In the genomic region with DNA sequence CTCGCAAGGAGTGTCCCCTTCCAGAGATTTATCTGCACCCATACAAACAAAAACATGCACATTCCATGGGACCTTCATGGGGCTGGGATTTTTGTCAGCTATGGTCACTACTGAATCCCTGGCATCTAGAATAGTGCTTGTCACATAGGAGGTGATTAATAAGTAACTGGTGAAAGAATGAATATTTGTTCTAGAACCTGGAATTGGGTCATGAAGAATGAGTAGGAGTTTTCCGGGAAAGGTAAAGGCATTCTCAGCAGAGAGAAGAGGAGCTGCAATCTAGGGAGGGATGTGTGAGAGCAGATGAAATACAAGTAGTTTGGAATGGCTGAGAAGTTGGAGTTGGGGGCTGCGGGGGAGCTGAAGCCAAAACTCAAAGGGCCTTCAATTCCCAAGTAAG, we compare ENCODE assay signal across 21 cellular contexts. TPM values are rescaled to one million over a fixed set of nuclear protein-coding genes. Genes with fewer than 3 reads are reported as not detected.
DNase-seq lines count a peak whose midpoint lies in the region; ATAC-seq, FAIRE-seq and TF ChIP-seq lines count a peak whose summit lies in the region.
"Had no signal": no experiment of that assay in that cellular context is flagged by ENCODE, and none has a peak within 500 bp of the region (broad histone marks: within the 10 kb centered on the region; RNA-seq: fewer than 3 reads in every experiment).

No MANE protein-coding gene starts in this region.

- no peak for FAIRE-seq in RCC 7860 (lab: Jason Lieb, UNC)

- H3K27ac Mint-ChIP-seq in CD4-positive, alpha-beta T cell: peak overlapping the region; percentile 10
- peak overlapping the region; percentile 15 to 36 for H3K27ac Mint-ChIP-seq in natural killer cell treated with Interleukin-12 subunit alpha and Interleukin-12 subunit beta and Interleukin-15 and Interleukin-18, amount 100 ng/mL, for 72 hours

- no peak overlapping the region for H3K27ac ChIP-seq in CD4-positive, alpha-beta T cell (ENCODE audit: low read depth, low read length)
- H3K27ac ChIP-seq in esophagus squamous epithelium (no peak overlapping the region), brain microvascular endothelial cell (no peak overlapping the region), upper lobe of right lung (no peak overlapping the region)
- H3K27ac ChIP-seq: C4-2B, PC-9, SJCRH30 had no signal

- no peak for TF ChIP-seq POLR2A in esophagus squamous epithelium (IDR thresholded peaks at IDR 0.05)

- intact Hi-C loops in CD4-positive, alpha-beta T cell (cut with DNase I, micrococcal nuclease): loop anchor here in 1 of 2 experiments (5.0 to 10.0 kb wide), 3 partner anchors 222 to 969 kb away; partner anchors contain the start of genes HIGD2A, NHP2, NOP16 and NSD1
- intact Hi-C loops in esophagus squamous epithelium (cut with DNase I): no loop called here
- intact Hi-C loops in upper lobe of right lung (cut with DNase I): no loop called here

- H3K9me3 ChIP-seq in CD4-positive, alpha-beta T cell (ENCODE audit: control insufficient read depth, low read length): no peaks in the 10 kb centered on the region
- no peaks in the 10 kb centered on the region for H3K9me3 ChIP-seq in esophagus squamous epithelium
- H3K9me3 ChIP-seq in upper lobe of right lung: no peaks in the 10 kb centered on the region
- H3K9me3 ChIP-seq: SJCRH30 had no signal

- POLR2A ChIA-PET in CD4-positive, alpha-beta T cell (lab: Charles Lee): interaction anchor here (1.6 kb wide), 1 partner anchor 21 kb away, joined by 3 read pairs; no protein-coding TSS in a partner anchor

- H3K4me1 ChIP-seq in esophagus squamous epithelium (peaks cover 32 to 54% (median 44%) of the 10 kb centered on the region in 3 donors), upper lobe of right lung (peaks cover 24% of the 10 kb centered on the region)

- H3K4me1 Mint-ChIP-seq in CD4-positive, alpha-beta T cell (ENCODE audit: low read depth): peaks cover 77% of the 10 kb centered on the region
- H3K4me1 Mint-ChIP-seq in natural killer cell treated with Interleukin-12 subunit alpha and Interleukin-12 subunit beta and Interleukin-15 and Interleukin-18, amount 100 ng/mL, for 72 hours (ENCODE audit: low read depth in 2 of 2): peaks cover 66 to 68% of the 10 kb centered on the region in 2 donors

- in situ Hi-C loops in G401 (cut with HindIII; ENCODE audit: low sequenced_read_pairs) (no loop called here), brain microvascular endothelial cell (cut with HindIII; ENCODE audit: low pct_ligation_motif_present, low sequenced_read_pairs) (no loop called here)

- no peaks in the 10 kb centered on the region for H3K9me3 Mint-ChIP-seq in CD4-positive, alpha-beta T cell
- H3K9me3 Mint-ChIP-seq in natural killer cell treated with Interleukin-12 subunit alpha and Interleukin-12 subunit beta and Interleukin-15 and Interleukin-18, amount 100 ng/mL, for 72 hours: no peaks in the 10 kb centered on the region

- peak overlapping the region; percentile 31 for H3K4me3 Mint-ChIP-seq in CD4-positive, alpha-beta T cell
- H3K4me3 Mint-ChIP-seq in natural killer cell treated with Interleukin-12 subunit alpha and Interleukin-12 subunit beta and Interleukin-15 and Interleukin-18, amount 100 ng/mL, for 72 hours: no peak overlapping the region

- no peak overlapping the region for H3K4me3 ChIP-seq in esophagus squamous epithelium
- H3K4me3 ChIP-seq in brain microvascular endothelial cell (ENCODE audit: low read depth, low read length): no peak overlapping the region
- H3K4me3 ChIP-seq in upper lobe of right lung: no peak overlapping the region
- H3K4me3 ChIP-seq: MG63, PC-9, SJCRH30 had no signal

- no peak for ATAC-seq in CD4-positive, alpha-beta T cell (ENCODE audit: poor library complexity)
- ATAC-seq in left lobe of liver: peak; percentile 29
- no peak for ATAC-seq in natural killer cell treated with Interleukin-12 subunit alpha and Interleukin-12 subunit beta and Interleukin-15 and Interleukin-18, amount 100 ng/mL, for 72 hours
- ATAC-seq in upper lobe of right lung: no peak

- DNase-seq in CD4-positive, alpha-beta T cell: no peak
- DNase-seq in RCC 7860 (ENCODE audit: low spot score): peak; percentile 18
- DNase-seq in left lobe of liver (ENCODE audit: low spot score): no peak
- no peak for DNase-seq in natural killer cell treated with Interleukin-12 subunit alpha and Interleukin-12 subunit beta and Interleukin-15 and Interleukin-18, amount 100 ng/mL, for 72 hours (ENCODE audit: low spot score)
- DNase-seq in G401 (ENCODE audit: low spot score): no peak
- no peak for DNase-seq in esophagus squamous epithelium (lab: John Stamatoyannopoulos, UW)
- no peak for DNase-seq in brain microvascular endothelial cell
- DNase-seq in upper lobe of right lung: no peak
- DNase-seq: ACHN, GDM1, H7, Kasumi-1, MG63, NCI-H1048, NCI-H1436, NCI-H1930, NCI-H345, NCI-H524 treated with DMSO at 0.1 percent for 48 hours, PC-9, SJCRH30 had no signal

- no peaks in the 10 kb centered on the region for H3K27me3 Mint-ChIP-seq in CD4-positive, alpha-beta T cell
- H3K27me3 Mint-ChIP-seq in natural killer cell treated with Interleukin-12 subunit alpha and Interleukin-12 subunit beta and Interleukin-15 and Interleukin-18, amount 100 ng/mL, for 72 hours: no peaks in the 10 kb centered on the region

- no peaks in the 10 kb centered on the region for H3K27me3 ChIP-seq in CD4-positive, alpha-beta T cell (ENCODE audit: control insufficient read depth, insufficient read depth, low read length)
- H3K27me3 ChIP-seq in esophagus squamous epithelium (no peaks in the 10 kb centered on the region), brain microvascular endothelial cell (replicated peaks) (no peaks in the 10 kb centered on the region), upper lobe of right lung (no peaks in the 10 kb centered on the region)
- H3K27me3 ChIP-seq: MG63 had no signal

- 86 to 89% methylated on average over 3 of the region's 3 CpGs for WGBS in esophagus squamous epithelium, 2 donors

- H3K36me3 ChIP-seq in esophagus squamous epithelium (peaks cover 0 to 9% (median 0%) of the 10 kb centered on the region in 3 donors), brain microvascular endothelial cell (replicated peaks) (no peaks in the 10 kb centered on the region), upper lobe of right lung (peaks cover 10% of the 10 kb centered on the region)
- H3K36me3 ChIP-seq: SJCRH30 had no signal

- no peak for TF ChIP-seq CTCF in CD4-positive, alpha-beta T cell (IDR thresholded peaks at IDR 0.05)
- TF ChIP-seq CTCF in esophagus squamous epithelium (IDR thresholded peaks at IDR 0.05) (no peak), brain microvascular endothelial cell (IDR thresholded peaks at IDR 0.05; ENCODE audit: low read depth, low read length, missing control alignments) (no peak), upper lobe of right lung (IDR thresholded peaks at IDR 0.05) (no peak)

- H3K36me3 Mint-ChIP-seq in CD4-positive, alpha-beta T cell (ENCODE audit: low read depth): peaks cover 34% of the 10 kb centered on the region
- peaks cover 8% of the 10 kb centered on the region for H3K36me3 Mint-ChIP-seq in natural killer cell treated with Interleukin-12 subunit alpha and Interleukin-12 subunit beta and Interleukin-15 and Interleukin-18, amount 100 ng/mL, for 72 hours

- CTCF ChIA-PET in CD4-positive, alpha-beta T cell (lab: Charles Lee): interaction anchor here (0.9 to 5.0 kb wide), 3 partner anchors 16 to 36 kb away, joined by 3 to 31 read pairs (median 3); no protein-coding TSS in a partner anchor

RNA-seq across cellular contexts. Expression of gene LMAN2, which starts 2.8 kb away (rescaled TPM):
- total RNA-seq in CD4-positive, alpha-beta T cell: 10 to 100 TPM; 54.5 to 55.6 TPM
- total RNA-seq in left lobe of liver (162 TPM), esophagus squamous epithelium (100 to 1,000 TPM; 225 to 384 (median 257) TPM), upper lobe of right lung (117 TPM)
- total RNA-seq in natural killer cell treated with Interleukin-12 subunit alpha and Interleukin-12 subunit beta and Interleukin-15 and Interleukin-18, amount 100 ng/mL, for 72 hours: 100 to 1,000 TPM; 136 to 150 TPM
- total RNA-seq in G401 (2014; rRNA removed; shearing (Covaris generic)): 257 and 339 TPM in 2 replicates

RNA-seq across cellular contexts. Expression of gene RGS14, which starts 3.5 kb away (rescaled TPM):
- 10 to 100 TPM; 34.7 to 35.3 TPM for total RNA-seq in CD4-positive, alpha-beta T cell
- total RNA-seq in left lobe of liver: 34.6 TPM
- 10 to 100 TPM; 26.5 to 45.4 TPM for total RNA-seq in natural killer cell treated with Interleukin-12 subunit alpha and Interleukin-12 subunit beta and Interleukin-15 and Interleukin-18, amount 100 ng/mL, for 72 hours
- total RNA-seq in G401 (2014; rRNA removed; shearing (Covaris generic)): 72.9 and 91.8 TPM in 2 replicates
- 10 to 100 TPM; 32.7 to 37.8 (median 34.8) TPM for total RNA-seq in esophagus squamous epithelium
- 17.5 TPM for total RNA-seq in upper lobe of right lung

RNA-seq across cellular contexts. Expression of gene SLC34A1, which starts 30.0 kb away (rescaled TPM):
- total RNA-seq in CD4-positive, alpha-beta T cell: not detected
- total RNA-seq in left lobe of liver (3.0 TPM), esophagus squamous epithelium (under 1 TPM; 0.15 to 0.47 (median 0.25) TPM), upper lobe of right lung (not detected)
- not detected for total RNA-seq in natural killer cell treated with Interleukin-12 subunit alpha and Interleukin-12 subunit beta and Interleukin-15 and Interleukin-18, amount 100 ng/mL, for 72 hours
- not detected in 2 replicates for total RNA-seq in G401 (2014; rRNA removed; shearing (Covaris generic))
- total RNA-seq: H7, SJCRH30 had no signal

RNA-seq across cellular contexts. Expression of gene MXD3, which starts 42.6 kb away (rescaled TPM):
- 1 to 10 TPM; 5.8 to 7.5 TPM for total RNA-seq in CD4-positive, alpha-beta T cell
- total RNA-seq in left lobe of liver: 9.4 TPM
- total RNA-seq in natural killer cell treated with Interleukin-12 subunit alpha and Interleukin-12 subunit beta and Interleukin-15 and Interleukin-18, amount 100 ng/mL, for 72 hours: 10 to 100 TPM; 15.0 to 24.8 TPM
- total RNA-seq in G401 (2014; rRNA removed; shearing (Covaris generic)): 26.8 and 38.5 TPM in 2 replicates
- total RNA-seq in esophagus squamous epithelium: 10 to 100 TPM in 2 of 4 donors, 1 to 10 TPM in 2; 7.4 to 15.3 (median 9.5) TPM
- total RNA-seq in upper lobe of right lung: 10.1 TPM

RNA-seq across cellular contexts. Expression of gene PFN3, which starts 46.2 kb away (rescaled TPM):
- not detected for total RNA-seq in CD4-positive, alpha-beta T cell
- not detected for total RNA-seq in left lobe of liver
- not detected for total RNA-seq in natural killer cell treated with Interleukin-12 subunit alpha and Interleukin-12 subunit beta and Interleukin-15 and Interleukin-18, amount 100 ng/mL, for 72 hours
- not detected in 2 replicates for total RNA-seq in G401 (2014; rRNA removed; shearing (Covaris generic))
- total RNA-seq in esophagus squamous epithelium: 1 to 10 TPM in 1 of 4 donors, not detected in 3; 2.0 TPM
- total RNA-seq in upper lobe of right lung: not detected
- total RNA-seq: H7, PC-9, SJCRH30 had no signal
